ENCODE assay signal across 24 cellular contexts in genomic region chr12:15690320-15690719, GRCh38.
DNase-seq lines count a peak whose midpoint lies in the region; ATAC-seq, FAIRE-seq and TF ChIP-seq lines count a peak whose summit lies in the region.
"Had no signal": no experiment of that assay in that cellular context is flagged by ENCODE, and none has a peak within 500 bp of the region (broad histone marks: within the 10 kb centered on the region; RNA-seq: fewer than 3 reads in every experiment).

No MANE protein-coding gene starts in this region.

- POLR2A ChIA-PET in A549 (lab: Yijun Ruan, JAX) (no interaction called here), PC-3 (lab: Charles Lee; ENCODE audit: unreplicated experiment) (interaction anchor here (0.7 kb wide), 1 partner anchor 9 kb away, joined by 3 read pairs; no protein-coding TSS in a partner anchor)

- H3K4me2 ChIP-seq in A549 (peak overlapping the region; percentile 74), PC-3 (ENCODE audit: low read length) (peak overlapping the region; percentile 61)
- H3K4me2 ChIP-seq: BLaER1 had no signal

- H3K4me3 ChIP-seq in A549 (no peak overlapping the region), PC-3 (ENCODE audit: low read length) (no peak overlapping the region), left lung (no peak overlapping the region)
- H3K4me3 ChIP-seq: adrenal gland, BLaER1, prostate gland had no signal

- TF ChIP-seq RAD21 in A549 (conservative IDR thresholded peaks at IDR 0.05 in 1 of 2, IDR thresholded peaks at IDR 0.05 in 1 of 2), result no peak

- no peaks in the 10 kb centered on the region for H3K9me2 ChIP-seq in PC-3 (replicated peaks; ENCODE audit: low read length)

- no peak for TF ChIP-seq EP300 in A549 (IDR thresholded peaks at IDR 0.05)

- TF ChIP-seq POLR2A in A549 (IDR thresholded peaks at IDR 0.05; ENCODE audit: low read length), result no peak

- H3K79me2 ChIP-seq in PC-3 (ENCODE audit: low read length), result peaks cover 15% of the 10 kb centered on the region

- H3K9me3 ChIP-seq in A549 (no peaks in the 10 kb centered on the region), PC-3 (ENCODE audit: low read length) (no peaks in the 10 kb centered on the region), left lung (no peaks in the 10 kb centered on the region)
- H3K9me3 ChIP-seq: adrenal gland, BLaER1, prostate gland had no signal

- no peak overlapping the region for H3K9ac ChIP-seq in PC-3 (ENCODE audit: low read length)
- H3K9ac ChIP-seq: BLaER1 had no signal

- H4K20me1 ChIP-seq in PC-3 (ENCODE audit: low read length), result no peaks in the 10 kb centered on the region
- H4K20me1 ChIP-seq: BLaER1 had no signal

- peaks cover 50% of the 10 kb centered on the region for H3K4me1 ChIP-seq in A549
- H3K4me1 ChIP-seq in PC-3 (ENCODE audit: insufficient read depth, low read length), result peaks cover 30% of the 10 kb centered on the region
- peaks cover 0 to 39% of the 10 kb centered on the region in 2 donors for H3K4me1 ChIP-seq in left lung
- H3K4me1 ChIP-seq: BLaER1, prostate gland had no signal

- BruUV-seq in PC-3 (replicated peaks; lab: Mats Ljungman, UMichigan), result no TSS peak

- H3K27me3 ChIP-seq in PC-3 (ENCODE audit: low read length) (no peaks in the 10 kb centered on the region), left lung (no peaks in the 10 kb centered on the region)
- H3K27me3 ChIP-seq: adrenal gland, BLaER1, brain microvascular endothelial cell had no signal

- H3K27ac ChIP-seq in A549 (peak overlapping the region in 1 of 2 experiments; percentile 54; a peak in 4 of 6 replicates), PC-3 (ENCODE audit: low read length) (peak overlapping the region; percentile 64), left lung (no peak overlapping the region)
- H3K27ac ChIP-seq: BLaER1, prostate gland had no signal

- DNase-seq in A549 (ENCODE audit: low read depth in 1 of 2, low spot score in 1 of 2), result no peak
- DNase-seq in PC-3, result no peak
- DNase-seq in dermis blood vessel endothelial cell, result peak; percentile 2
- no peak for DNase-seq in osteocyte (ENCODE audit: extremely low spot score, unreplicated experiment)
- DNase-seq in hippocampal formation (lab: John Stamatoyannopoulos, UW), result no peak
- DNase-seq in left lung, result no peak
- DNase-seq: activated CD4-positive, alpha-beta T cell treated with anti-CD3 and anti-CD28 coated beads, Interleukin-2, amount 10 ng/mL, durations not matched to agents 24 days and 14 days; activated naive CD4-positive, alpha-beta T cell; activated T-cell treated with anti-CD3 and anti-CD28 coated beads, Interleukin-2, amount 50 U/mL, for 1 hour; adrenal gland; brain microvascular endothelial cell; H9; hypothalamus; mesendoderm; NCI-H2029 treated with DMSO at 0.1 percent for 48 hours; NCI-H226; NCI-H69 had no signal

- H3K4me1 Mint-ChIP-seq in osteocyte (ENCODE audit: unreplicated experiment), result peaks cover 84% of the 10 kb centered on the region

- intact Hi-C loops in PC-3 (cut with micrococcal nuclease), result no loop called here
- intact Hi-C loops in left lung (cut with DNase I), result no loop called here

- H3K4me3 Mint-ChIP-seq in osteocyte (ENCODE audit: unreplicated experiment), result no peak overlapping the region
- H3K4me3 Mint-ChIP-seq: activated CD4-positive, alpha-beta T cell treated with anti-CD3 and anti-CD28 coated beads, Interleukin-2, amount 10 ng/mL, durations not matched to agents 24 days and 14 days; H9; stimulated activated naive CD8-positive, alpha-beta T cell treated with anti-CD3 and anti-CD28 coated beads, Interleukin-15, Interleukin-2, amounts not matched to agents 100 ng/mL and 50 ng/mL, for 24 hours; T-helper 2 cell treated with Interferon-gamma antibody and Interleukin-4, amounts not matched to agents 5 μg/mL and 100 μg/mL, for 36 hours had no signal

- H3F3A ChIP-seq in PC-3 (ENCODE audit: low read length, unreplicated experiment), result no peaks in the 10 kb centered on the region

- H3K9me3 Mint-ChIP-seq in osteocyte (ENCODE audit: unreplicated experiment), result no peaks in the 10 kb centered on the region
- H3K9me3 Mint-ChIP-seq: H9; T-helper 2 cell treated with Interferon-gamma antibody and Interleukin-4, amounts not matched to agents 5 μg/mL and 100 μg/mL, for 36 hours had no signal

- 82% methylated on average over 1 of the region's 1 CpG for WGBS in A549 (ENCODE audit: missing lambda C conversion rate)

- H3K27ac Mint-ChIP-seq in osteocyte (ENCODE audit: unreplicated experiment), result peak overlapping the region; percentile 86
- H3K27ac Mint-ChIP-seq: activated CD4-positive, alpha-beta T cell treated with anti-CD3 and anti-CD28 coated beads, Interleukin-2, amount 10 ng/mL, durations not matched to agents 24 days and 14 days; H9; stimulated activated naive CD8-positive, alpha-beta T cell treated with anti-CD3 and anti-CD28 coated beads, Interleukin-15, Interleukin-2, amounts not matched to agents 100 ng/mL and 50 ng/mL, for 24 hours; T-helper 2 cell treated with Interferon-gamma antibody and Interleukin-4, amounts not matched to agents 5 μg/mL and 100 μg/mL, for 36 hours had no signal

- CTCF ChIA-PET in A549 (lab: Yijun Ruan, JAX) (no interaction called here), PC-3 (lab: Charles Lee) (no interaction called here)

- TF ChIP-seq CTCF in A549 (IDR thresholded peaks at IDR 0.05), result no peak
- TF ChIP-seq CTCF in PC-3 (conservative IDR thresholded peaks at IDR 0.05; ENCODE audit: low read depth, low read length), result no peak
- TF ChIP-seq CTCF in osteocyte (IDR thresholded peaks at IDR 0.05), result no peak
- TF ChIP-seq CTCF in left lung (IDR thresholded peaks at IDR 0.05), result no peak

- no peaks in the 10 kb centered on the region for H3K36me3 ChIP-seq in PC-3 (ENCODE audit: low read depth, low read length)
- H3K36me3 ChIP-seq in left lung, result no peaks in the 10 kb centered on the region
- H3K36me3 ChIP-seq: adrenal gland, BLaER1, brain microvascular endothelial cell, prostate gland had no signal

- peak; percentile 36 for FAIRE-seq in A549 (lab: Jason Lieb, UNC)
- FAIRE-seq: frontal cortex had no signal

- peaks cover 13% of the 10 kb centered on the region for H3K36me3 Mint-ChIP-seq in osteocyte (ENCODE audit: unreplicated experiment)

- ATAC-seq in A549, result no peak
- ATAC-seq in PC-3, result no peak
- no peak for ATAC-seq in GM19023 (IDR thresholded peaks at IDR 0.05; ENCODE audit: unreplicated experiment)
- ATAC-seq in GM21360 (IDR thresholded peaks at IDR 0.05; ENCODE audit: unreplicated experiment), result no peak
- no peak for ATAC-seq in left lung

- H2AFZ ChIP-seq in PC-3 (ENCODE audit: low read length), result no peak overlapping the region

- H3K27me3 Mint-ChIP-seq in osteocyte (ENCODE audit: unreplicated experiment), result no peaks in the 10 kb centered on the region

TF ChIP-seq in A549, 52 proteins besides CTCF, POLR2A, EP300 and RAD21:
- TF ChIP-seq MAX (IDR thresholded peaks at IDR 0.05) (no peak), KDM5A (IDR thresholded peaks at IDR 0.05) (no peak), CBX8 (IDR thresholded peaks at IDR 0.05) (no peak), KDM1A (IDR thresholded peaks at IDR 0.05; ENCODE audit: low read depth) (no peak), HEYL (CRISPR knock-in tag; IDR thresholded peaks at IDR 0.05) (no peak), HDAC2 (IDR thresholded peaks at IDR 0.05) (no peak), GATA3 (IDR thresholded peaks at IDR 0.05; ENCODE audit: borderline replicate concordance) (no peak), NR3C1 (IDR thresholded peaks at IDR 0.05) (no peak), MAZ (IDR thresholded peaks at IDR 0.05; ENCODE audit: borderline replicate concordance, low read depth, low read length) (no peak), CHD2 (IDR thresholded peaks at IDR 0.05; ENCODE audit: low read length, partially characterized antibody) (no peak), ZFP36 (IDR thresholded peaks at IDR 0.05; ENCODE audit: borderline replicate concordance, partially characterized antibody) (no peak), ESRRA (IDR thresholded peaks at IDR 0.05; ENCODE audit: borderline replicate concordance, low read length) (no peak), RCOR1 (IDR thresholded peaks at IDR 0.05; ENCODE audit: low read depth, low read length) (no peak)
